16 cellular contexts compared by ENCODE assay signal in genomic region chr6:54874349-54875048, GRCh38. TPM values are rescaled to one million over a fixed set of nuclear protein-coding genes. Genes with fewer than 3 reads are reported as not detected.
DNase-seq lines count a peak whose midpoint lies in the region; ATAC-seq and TF ChIP-seq lines count a peak whose summit lies in the region.
"Had no signal": no experiment of that assay in that cellular context is flagged by ENCODE, and none has a peak within 500 bp of the region (broad histone marks: within the 10 kb centered on the region; RNA-seq: fewer than 3 reads in every experiment).

No MANE protein-coding gene starts in this region.

- CTCF ChIA-PET in Calu3 (lab: Charles Lee) (interaction anchor here (0.8 kb wide), 1 partner anchor 9 kb away, joined by 3 read pairs; no protein-coding TSS in a partner anchor), mammary epithelial cell (lab: Charles Lee; ENCODE audit: low non-redundant PET) (interaction anchor here (0.6 kb wide), 1 partner anchor 14 kb away, joined by 9 read pairs; no protein-coding TSS in a partner anchor)

- peak overlapping the region; percentile 4 for H3K4me3 Mint-ChIP-seq in Calu3 (ENCODE audit: low read depth, unreplicated experiment)
- H3K4me3 Mint-ChIP-seq: CD14-positive monocyte, GM23338 had no signal

- 0% methylated on average over 2 of the region's 2 CpGs for WGBS in mammary epithelial cell (ENCODE audit: low coverage, missing lambda C conversion rate)
- WGBS in prostate gland, result 82% methylated on average over 2 of the region's 2 CpGs

- no peak for TF ChIP-seq POLR2A in prostate gland (IDR thresholded peaks at IDR 0.05)

- H3K9me3 ChIP-seq in mammary epithelial cell (replicated peaks; ENCODE audit: insufficient read depth, low read length) (no peaks in the 10 kb centered on the region), prostate gland (no peaks in the 10 kb centered on the region)
- H3K9me3 ChIP-seq: SJCRH30 had no signal

- peak overlapping the region; percentile 98 for H3K27ac ChIP-seq in mammary epithelial cell (ENCODE audit: insufficient read depth, low read depth, low read length)
- H3K27ac ChIP-seq in prostate gland, result no peak overlapping the region
- H3K27ac ChIP-seq: SJCRH30 had no signal

- peaks cover 57% of the 10 kb centered on the region for H3K4me1 ChIP-seq in mammary epithelial cell (ENCODE audit: insufficient read depth, low read length)
- H3K4me1 ChIP-seq in prostate gland (replicated peaks), result no peaks in the 10 kb centered on the region
- H3K4me1 ChIP-seq: SJCRH30 had no signal

- peak overlapping the region; percentile 62 for H3K4me2 ChIP-seq in mammary epithelial cell (ENCODE audit: insufficient read depth, low read depth, low read length)
- H3K4me2 ChIP-seq: GM23338 had no signal

- TF ChIP-seq CTCF in Calu3 (IDR thresholded peaks at IDR 0.05; ENCODE audit: unreplicated experiment) (no peak), mammary epithelial cell (conservative IDR thresholded peaks at IDR 0.05 in 1 of 2, IDR thresholded peaks at IDR 0.05 in 1 of 2; ENCODE audit: extremely low read depth in 1 of 2, insufficient read depth in 1 of 2, low read depth in 1 of 2, low read length in 2 of 2) (no peak), prostate gland (IDR thresholded peaks at IDR 0.05) (no peak)

- no peaks in the 10 kb centered on the region for H3K27me3 ChIP-seq in mammary epithelial cell (ENCODE audit: insufficient read depth, low read length)
- H3K27me3 ChIP-seq in prostate gland (replicated peaks; ENCODE audit: insufficient read depth), result no peaks in the 10 kb centered on the region
- H3K27me3 ChIP-seq: SJCRH30 had no signal

- in situ Hi-C loops in mammary epithelial cell (cut with MboI; ENCODE audit: low sequenced_read_pairs in 2 of 2), result no loop called here

- ATAC-seq in Right ventricle myocardium inferior (no peak), GM21786 (IDR thresholded peaks at IDR 0.05; ENCODE audit: unreplicated experiment) (no peak)
- ATAC-seq: GM23338 had no signal

- H2AFZ ChIP-seq in mammary epithelial cell (ENCODE audit: low read depth, low read length), result no peak overlapping the region
- H2AFZ ChIP-seq: GM23338 had no signal

- H4K20me1 ChIP-seq in mammary epithelial cell (ENCODE audit: insufficient read depth, low read length), result peaks cover 3% of the 10 kb centered on the region

- BruUV-seq in Calu3 (replicated peaks; lab: Mats Ljungman, UMichigan), result no TSS peak
- BruUV-seq in mammary epithelial cell (replicated peaks; lab: Mats Ljungman, UMichigan), result TSS peak; percentile 95

- H3K36me3 ChIP-seq in mammary epithelial cell (ENCODE audit: insufficient read depth, low read length), result peaks cover 14% of the 10 kb centered on the region
- H3K36me3 ChIP-seq in prostate gland, result no peaks in the 10 kb centered on the region
- H3K36me3 ChIP-seq: SJCRH30 had no signal

- peaks cover 91% of the 10 kb centered on the region for H3K79me2 ChIP-seq in mammary epithelial cell (ENCODE audit: insufficient read depth, low read length)

- no peaks in the 10 kb centered on the region for H3K27me3 Mint-ChIP-seq in Calu3 (ENCODE audit: unreplicated experiment)

- no peaks in the 10 kb centered on the region for H3K36me3 Mint-ChIP-seq in Calu3 (ENCODE audit: insufficient read depth, unreplicated experiment)
- H3K36me3 Mint-ChIP-seq: CD14-positive monocyte had no signal

- no peaks in the 10 kb centered on the region for H3K9me3 Mint-ChIP-seq in Calu3 (ENCODE audit: low read depth, unreplicated experiment)
- H3K9me3 Mint-ChIP-seq: CD14-positive monocyte, GM23338 had no signal

- dilution Hi-C loops in mammary epithelial cell (cut with HindIII; ENCODE audit: low sequenced_read_pairs), result no loop called here

- DNase-seq in Calu3, result no peak
- peak; percentile 68 for DNase-seq in NCI-H69 (lab: John Stamatoyannopoulos, UW)
- peak; percentile 96 for DNase-seq in mammary epithelial cell
- DNase-seq in kidney glomerular epithelial cell (lab: John Stamatoyannopoulos, UW), result peak; percentile 51
- no peak for DNase-seq in Right ventricle myocardium inferior (ENCODE audit: missing footprints)
- no peak for DNase-seq in activated CD4-positive, CD25-positive, alpha-beta regulatory T cell treated with anti-CD3 and anti-CD28 coated beads, Interleukin-2, amount 50 U/mL, for 72 hours
- no peak for DNase-seq in prostate gland (ENCODE audit: low spot score)
- DNase-seq: DMS79, Karpas-422, NCI-H1930, NCI-H2171, NCI-H510A, SJCRH30 had no signal

- peak overlapping the region; percentile 62 for H3K27ac Mint-ChIP-seq in Calu3 (ENCODE audit: unreplicated experiment)
- H3K27ac Mint-ChIP-seq: CD14-positive monocyte, GM23338 had no signal

- peak overlapping the region; percentile 49 for H3K9ac ChIP-seq in mammary epithelial cell (ENCODE audit: insufficient read depth, low read length)

- intact Hi-C loops in Calu3 (cut with micrococcal nuclease; ENCODE audit: unreplicated experiment) (loop anchor here (5.0 to 10.0 kb wide), 3 partner anchors 110 to 892 kb away; no protein-coding TSS in a partner anchor), mammary epithelial cell (cut with micrococcal nuclease) (loop anchor here (2.0 to 5.0 kb wide), 3 partner anchors 28 to 193 kb away; partner anchors contain the start of gene FAM83B), Right ventricle myocardium inferior (cut with DNase I) (loop anchor here (10.0 kb wide), 1 partner anchor 190 kb away; no protein-coding TSS in a partner anchor), prostate gland (cut with DNase I) (no loop called here)

- H3K4me3 ChIP-seq in mammary epithelial cell (replicated peaks in 1 of 3; ENCODE audit: insufficient read depth in 1 of 3, low read depth in 2 of 3, low read length in 3 of 3) (no peak overlapping the region), prostate gland (no peak overlapping the region)
- H3K4me3 ChIP-seq: GM23338, SJCRH30 had no signal

- peaks cover 21% of the 10 kb centered on the region for H3K4me1 Mint-ChIP-seq in Calu3 (ENCODE audit: low read depth, unreplicated experiment)
- H3K4me1 Mint-ChIP-seq: CD14-positive monocyte had no signal

RNA-seq across cellular contexts. Expression of gene FAM83B, which starts 27.9 kb away (rescaled TPM):
- total RNA-seq in Calu3 (2022) (22.2 and 24.2 TPM in 2 replicates), mammary epithelial cell (100 to 1,000 TPM in 1 of 2 donors, 10 to 100 TPM in 1; 52.2 to 101 TPM), Right ventricle myocardium inferior (1.8 TPM), prostate gland (10 to 100 TPM in 1 of 2 donors, 1 to 10 TPM in 1; 4.0 to 14.3 TPM)
- 11.4 TPM for polyA plus RNA-seq in mammary epithelial cell
- 60.7 TPM for polyA minus RNA-seq in mammary epithelial cell
- polyA plus RNA-seq: CD14-positive monocyte had no signal

Comparison
In these comparisons a context has a peak if more than half of its experiments do, and no peak if none do; other contexts are left out.
1. DNase-seq: peak in NCI-H69 (single experiment), mammary epithelial cell (single experiment) and kidney glomerular epithelial cell (single experiment); none in Calu3 (single experiment), Right ventricle myocardium inferior (single experiment), activated CD4-positive, CD25-positive, alpha-beta regulatory T cell treated with anti-CD3 and anti-CD28 coated beads, Interleukin-2, amount 50 U/mL, for 72 hours (single experiment) and prostate gland (single experiment).